12 cellular contexts compared by ENCODE assay signal in the genomic region with DNA sequence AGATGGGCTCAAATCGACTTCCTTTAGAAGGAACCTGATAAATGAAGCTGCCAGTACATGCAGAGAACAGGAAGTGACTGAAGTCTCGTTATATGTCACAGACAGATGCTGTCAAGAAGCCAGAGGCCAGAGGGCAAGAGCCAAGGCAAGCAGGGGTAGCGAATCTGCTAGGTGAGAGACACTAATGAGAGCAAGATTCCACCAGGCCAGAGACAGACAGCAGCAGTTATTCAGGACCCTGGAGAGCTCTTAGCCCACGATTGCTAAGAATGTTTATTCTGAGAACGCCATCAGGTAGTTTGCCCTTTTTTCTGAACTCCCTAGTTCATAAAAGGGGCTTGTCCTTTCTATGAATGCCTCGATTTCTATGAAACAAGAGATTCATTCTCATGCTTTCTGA.
DNase-seq lines count a peak whose midpoint lies in the region; ATAC-seq and TF ChIP-seq lines count a peak whose summit lies in the region.
"Had no signal": no experiment of that assay in that cellular context is flagged by ENCODE, and none has a peak within 500 bp of the region (broad histone marks: within the 10 kb centered on the region; RNA-seq: fewer than 3 reads in every experiment).

No MANE protein-coding gene starts in this region.

- TF ChIP-seq CTCF in NB4 (IDR thresholded peaks at IDR 0.05; ENCODE audit: low read depth, low read length) (no peak), cardiac fibroblast (IDR thresholded peaks at IDR 0.05; ENCODE audit: low read depth, low read length) (no peak)

- H3K27me3 Mint-ChIP-seq in activated T-cell treated with anti-CD3 and anti-CD28 coated beads, Interleukin-2, amount 50 U/mL, for 72 hours (ENCODE audit: low read depth): peaks cover 17% of the 10 kb centered on the region
- peaks cover 4% of the 10 kb centered on the region for H3K27me3 Mint-ChIP-seq in activated T-cell treated with anti-CD3 and anti-CD28 coated beads, Interleukin-2, amount 50 U/mL, for 4 hours (ENCODE audit: low read depth)

- no peak for TF ChIP-seq POLR2A in NB4 (IDR thresholded peaks at IDR 0.05; ENCODE audit: extremely low read depth, insufficient read length)

- no peak overlapping the region for H3K4me3 Mint-ChIP-seq in activated T-cell treated with anti-CD3 and anti-CD28 coated beads, Interleukin-2, amount 50 U/mL, for 72 hours
- no peak overlapping the region for H3K4me3 Mint-ChIP-seq in activated T-cell treated with anti-CD3 and anti-CD28 coated beads, Interleukin-2, amount 50 U/mL, for 4 hours

- peaks cover 0 to 5% of the 10 kb centered on the region in 2 donors for H3K9me3 Mint-ChIP-seq in activated T-cell treated with anti-CD3 and anti-CD28 coated beads, Interleukin-2, amount 50 U/mL, for 72 hours
- no peaks in the 10 kb centered on the region for H3K9me3 Mint-ChIP-seq in activated T-cell treated with anti-CD3 and anti-CD28 coated beads, Interleukin-2, amount 50 U/mL, for 4 hours

- peak in 1 of 2 donors; percentile 36 for ATAC-seq in activated T-cell treated with anti-CD3 and anti-CD28 coated beads, Interleukin-2, amount 50 U/mL, for 72 hours (replicated peaks in 1 of 2)
- no peak for ATAC-seq in activated T-cell treated with anti-CD3 and anti-CD28 coated beads, Interleukin-2, amount 50 U/mL, for 4 hours
- no peak for ATAC-seq in HG02798 (IDR thresholded peaks at IDR 0.05; ENCODE audit: poor library complexity, unreplicated experiment)

- H3K4me1 Mint-ChIP-seq in activated T-cell treated with anti-CD3 and anti-CD28 coated beads, Interleukin-2, amount 50 U/mL, for 72 hours (ENCODE audit: low read depth): no peaks in the 10 kb centered on the region
- no peaks in the 10 kb centered on the region for H3K4me1 Mint-ChIP-seq in activated T-cell treated with anti-CD3 and anti-CD28 coated beads, Interleukin-2, amount 50 U/mL, for 4 hours (ENCODE audit: low read depth)

- H3K36me3 Mint-ChIP-seq in activated T-cell treated with anti-CD3 and anti-CD28 coated beads, Interleukin-2, amount 50 U/mL, for 72 hours (ENCODE audit: insufficient read depth in 2 of 2): peaks cover 0 to 3% of the 10 kb centered on the region in 2 donors
- no peaks in the 10 kb centered on the region for H3K36me3 Mint-ChIP-seq in activated T-cell treated with anti-CD3 and anti-CD28 coated beads, Interleukin-2, amount 50 U/mL, for 4 hours (ENCODE audit: insufficient read depth)

- peak; percentile 1 to 7 for DNase-seq in activated T-cell treated with anti-CD3 and anti-CD28 coated beads, Interleukin-2, amount 50 U/mL, for 72 hours
- no peak for DNase-seq in activated T-cell treated with anti-CD3 and anti-CD28 coated beads, Interleukin-2, amount 50 U/mL, for 4 hours
- DNase-seq in NB4 (ENCODE audit: low read depth): peak; percentile 14
- peak; percentile 1 to 10 for DNase-seq in cardiac fibroblast (ENCODE audit: low read depth in 2 of 2)
- peak; percentile 1 for DNase-seq in pons (ENCODE audit: low spot score)
- DNase-seq in DMS114 treated with DMSO at 0.1 percent for 48 hours (lab: John Stamatoyannopoulos, UW; ENCODE audit: unreplicated experiment): no peak
- no peak for DNase-seq in NCI-H446 treated with DMSO at 0.1 percent for 48 hours (lab: John Stamatoyannopoulos, UW)
- DNase-seq: NCI-H82 had no signal

- H3K4me3 ChIP-seq in NB4 (ENCODE audit: low read depth, low read length) (no peak overlapping the region), cardiac fibroblast (replicated peaks in 1 of 2; ENCODE audit: low read depth in 2 of 2, low read length in 2 of 2) (no peak overlapping the region)
- H3K4me3 ChIP-seq: BLaER1 treated with 17β-estradiol and CSF1 and Interleukin-3, amounts not matched to agents 10 nM and 100 nM; lung; thoracic aorta had no signal

- no peak overlapping the region for H3K27ac Mint-ChIP-seq in activated T-cell treated with anti-CD3 and anti-CD28 coated beads, Interleukin-2, amount 50 U/mL, for 72 hours

Comparison
In these comparisons a context has a peak if more than half of its experiments do, and no peak if none do; other contexts are left out.
1. DNase-seq: peak in activated T-cell treated with anti-CD3 and anti-CD28 coated beads, Interleukin-2, amount 50 U/mL, for 72 hours (2 of 2), NB4 (single experiment), cardiac fibroblast (2 of 2) and pons (single experiment); none in activated T-cell treated with anti-CD3 and anti-CD28 coated beads, Interleukin-2, amount 50 U/mL, for 4 hours (single experiment), DMS114 treated with DMSO at 0.1 percent for 48 hours (single experiment) and NCI-H446 treated with DMSO at 0.1 percent for 48 hours (single experiment).